Comparison of ENCODE assay signal across 8 cellular contexts in genomic region chr16:31214705-31215286, GRCh38. TPM values are rescaled to one million over a fixed set of nuclear protein-coding genes. Genes with fewer than 3 reads are reported as not detected.
DNase-seq lines count a peak whose midpoint lies in the region; ATAC-seq, FAIRE-seq and TF ChIP-seq lines count a peak whose summit lies in the region.

No MANE protein-coding gene starts in this region.

- no peaks in the 10 kb centered on the region for H3K36me3 ChIP-seq in bronchial epithelial cell (ENCODE audit: control insufficient read depth, insufficient read depth, low read length)
- H3K36me3 ChIP-seq in lower lobe of right lung = no peaks in the 10 kb centered on the region
- no peaks in the 10 kb centered on the region for H3K36me3 ChIP-seq in tibial artery

- H3K36me3 Mint-ChIP-seq in activated CD4-positive, alpha-beta T cell treated with anti-CD3 and anti-CD28 coated beads for 36 hours (ENCODE audit: low read depth) = no peaks in the 10 kb centered on the region

- FAIRE-seq in bronchial epithelial cell (lab: Jason Lieb, UNC) = no peak

- CTCF ChIA-PET in activated CD4-positive, alpha-beta T cell treated with anti-CD3 and anti-CD28 coated beads for 36 hours (lab: Charles Lee) = interaction anchor here (1.0 to 1.4 kb wide), 2 partner anchors 14 to 72 kb away, joined by 3 to 7 read pairs; no protein-coding TSS in a partner anchor
- CTCF ChIA-PET in GM10248 (lab: Yijun Ruan, JAX) = interaction anchor here (1.3 kb wide), 1 partner anchor 17 kb away, joined by 3 read pairs; no protein-coding TSS in a partner anchor

- H3K9me3 ChIP-seq in lower lobe of right lung (no peaks in the 10 kb centered on the region), tibial artery (no peaks in the 10 kb centered on the region)

- peak overlapping the region; percentile 52 for H3K4me3 Mint-ChIP-seq in activated CD4-positive, alpha-beta T cell treated with anti-CD3 and anti-CD28 coated beads for 36 hours

- no peak for ATAC-seq in activated CD4-positive, alpha-beta T cell treated with anti-CD3 and anti-CD28 coated beads for 36 hours
- peak; percentile 36 to 47 for ATAC-seq in lower lobe of right lung

- peaks cover 25% of the 10 kb centered on the region for H3K27me3 ChIP-seq in bronchial epithelial cell (ENCODE audit: control insufficient read depth, insufficient read depth, low read length)
- peaks cover 48% of the 10 kb centered on the region for H3K27me3 ChIP-seq in lower lobe of right lung (ENCODE audit: low read depth)
- H3K27me3 ChIP-seq in tibial artery = peaks cover 0 to 36% of the 10 kb centered on the region in 2 donors

- peaks cover 23% of the 10 kb centered on the region for H3K4me1 Mint-ChIP-seq in activated CD4-positive, alpha-beta T cell treated with anti-CD3 and anti-CD28 coated beads for 36 hours

- H3K27ac Mint-ChIP-seq in activated CD4-positive, alpha-beta T cell treated with anti-CD3 and anti-CD28 coated beads for 36 hours = no peak overlapping the region

- no peak for DNase-seq in activated CD4-positive, alpha-beta T cell treated with anti-CD3 and anti-CD28 coated beads for 36 hours
- DNase-seq in activated CD4-positive, alpha-beta T cell treated with anti-CD3 and anti-CD28 coated beads for 48 hours = no peak
- no peak for DNase-seq in bronchial epithelial cell (ENCODE audit: low read depth)
- DNase-seq in lower lobe of right lung = peak; percentile 53
- DNase-seq in tibial artery = no peak
- DNase-seq in GM10248 (ENCODE audit: extremely low spot score) = no peak
- DNase-seq in GDM1 (lab: John Stamatoyannopoulos, UW) = no peak
- no peak for DNase-seq in effector CD4-positive, alpha-beta T cell

- no peaks in the 10 kb centered on the region for H3K9me3 Mint-ChIP-seq in activated CD4-positive, alpha-beta T cell treated with anti-CD3 and anti-CD28 coated beads for 36 hours (ENCODE audit: low read depth)

- peaks cover 44% of the 10 kb centered on the region for H3K27me3 Mint-ChIP-seq in activated CD4-positive, alpha-beta T cell treated with anti-CD3 and anti-CD28 coated beads for 36 hours

- no peak for TF ChIP-seq CTCF in bronchial epithelial cell (IDR thresholded peaks at IDR 0.05; ENCODE audit: insufficient read depth, low read length, severe bottlenecking)
- TF ChIP-seq CTCF in lower lobe of right lung (IDR thresholded peaks at IDR 0.05) = no peak
- no peak for TF ChIP-seq CTCF in tibial artery (IDR thresholded peaks at IDR 0.05)
- TF ChIP-seq CTCF in GM10248 (IDR thresholded peaks at IDR 0.05; ENCODE audit: control extremely low read depth, extremely low read depth, low read depth, missing control alignments) = no peak

- H3K4me1 ChIP-seq in lower lobe of right lung = peaks cover 28% of the 10 kb centered on the region
- H3K4me1 ChIP-seq in tibial artery = peaks cover 0 to 32% (median 26%) of the 10 kb centered on the region in 4 donors

- intact Hi-C loops in activated CD4-positive, alpha-beta T cell treated with anti-CD3 and anti-CD28 coated beads for 36 hours (cut with DNase I, micrococcal nuclease) = loop anchor here in 1 of 2 experiments (10.0 kb wide), 4 partner anchors 50 to 650 kb away; partner anchors contain the start of gene ITGAX
- intact Hi-C loops in lower lobe of right lung (cut with DNase I) = no loop called here
- intact Hi-C loops in tibial artery (cut with DNase I; ENCODE audit: low total_unique reads) = no loop called here

- H3K4me3 ChIP-seq in bronchial epithelial cell (ENCODE audit: low read depth, low read length) = peak overlapping the region; percentile 29
- H3K4me3 ChIP-seq in lower lobe of right lung = peak overlapping the region; percentile 64
- H3K4me3 ChIP-seq in tibial artery = peak overlapping the region; percentile 45 to 55

- POLR2A ChIA-PET in activated CD4-positive, alpha-beta T cell treated with anti-CD3 and anti-CD28 coated beads for 36 hours (lab: Charles Lee) = interaction anchor here (0.6 kb wide), 1 partner anchor 116 kb away, joined by 4 read pairs; no protein-coding TSS in a partner anchor
- POLR2A ChIA-PET in GM10248 (lab: Yijun Ruan, JAX) = no interaction called here

- no peak overlapping the region for H3K27ac ChIP-seq in lower lobe of right lung
- H3K27ac ChIP-seq in tibial artery = no peak overlapping the region

RNA-seq across cellular contexts. Expression of gene TRIM72, which starts 0.9 kb away (rescaled TPM):
- total RNA-seq in activated CD4-positive, alpha-beta T cell treated with anti-CD3 and anti-CD28 coated beads for 36 hours = under 1 TPM in 1 of 2 experiments, not detected in 1; 0.04 TPM
- total RNA-seq in bronchial epithelial cell (under 0.01 TPM in 1 of 2 replicates, not detected in the other), lower lobe of right lung (0.06 TPM)

RNA-seq across cellular contexts. Expression of gene PYDC1, which starts 2.1 kb away (rescaled TPM):
- total RNA-seq in activated CD4-positive, alpha-beta T cell treated with anti-CD3 and anti-CD28 coated beads for 36 hours = not detected
- total RNA-seq in bronchial epithelial cell = not detected in 2 replicates
- not detected for total RNA-seq in lower lobe of right lung

RNA-seq across cellular contexts. Expression of gene PYCARD, which starts 12.2 kb away (rescaled TPM):
- 1 to 10 TPM; 5.7 TPM for total RNA-seq in activated CD4-positive, alpha-beta T cell treated with anti-CD3 and anti-CD28 coated beads for 36 hours
- 88.2 and 147 TPM in 2 replicates for total RNA-seq in bronchial epithelial cell
- 82.0 TPM for total RNA-seq in lower lobe of right lung

RNA-seq across cellular contexts. Expression of gene FUS, which starts 34.9 kb away (rescaled TPM):
- 100 to 1,000 TPM; 647 to 648 TPM for total RNA-seq in activated CD4-positive, alpha-beta T cell treated with anti-CD3 and anti-CD28 coated beads for 36 hours
- total RNA-seq in bronchial epithelial cell (24.2 and 25.0 TPM in 2 replicates), lower lobe of right lung (179 TPM)

RNA-seq across cellular contexts. Expression of gene ITGAM, which starts 45.0 kb away (rescaled TPM):
- under 1 TPM; 0.67 to 0.98 TPM for total RNA-seq in activated CD4-positive, alpha-beta T cell treated with anti-CD3 and anti-CD28 coated beads for 36 hours
- 0.13 TPM in 1 of 2 replicates, not detected in the other for total RNA-seq in bronchial epithelial cell
- total RNA-seq in lower lobe of right lung = 49.5 TPM

Comparison
In these comparisons a context has a peak if more than half of its experiments do, and no peak if none do; other contexts are left out.
1. RNA of gene PYCARD, which starts 12.2 kb away (total RNA-seq): 88.2 to 147 TPM in bronchial epithelial cell and 82.0 TPM in lower lobe of right lung (single experiment); 5.7 TPM in activated CD4-positive, alpha-beta T cell treated with anti-CD3 and anti-CD28 coated beads for 36 hours; every median in the first group is over 10 times any median in the second.
2. Peak in every context shown above with its lines, with median percentiles within 50 percentile points of each other: H3K4me3 ChIP-seq.